In genomic region chr1:34028381-34029055, GRCh38 we compare ENCODE assay signal across 1 cellular context.
TF ChIP-seq lines count a peak whose summit lies in the region.

No MANE protein-coding gene starts in this region.

TF ChIP-seq in GM23338, 12 proteins besides CTCF, POLR2A, EP300 and RAD21 (continued from another document):
- TF ChIP-seq, protein P1, sequence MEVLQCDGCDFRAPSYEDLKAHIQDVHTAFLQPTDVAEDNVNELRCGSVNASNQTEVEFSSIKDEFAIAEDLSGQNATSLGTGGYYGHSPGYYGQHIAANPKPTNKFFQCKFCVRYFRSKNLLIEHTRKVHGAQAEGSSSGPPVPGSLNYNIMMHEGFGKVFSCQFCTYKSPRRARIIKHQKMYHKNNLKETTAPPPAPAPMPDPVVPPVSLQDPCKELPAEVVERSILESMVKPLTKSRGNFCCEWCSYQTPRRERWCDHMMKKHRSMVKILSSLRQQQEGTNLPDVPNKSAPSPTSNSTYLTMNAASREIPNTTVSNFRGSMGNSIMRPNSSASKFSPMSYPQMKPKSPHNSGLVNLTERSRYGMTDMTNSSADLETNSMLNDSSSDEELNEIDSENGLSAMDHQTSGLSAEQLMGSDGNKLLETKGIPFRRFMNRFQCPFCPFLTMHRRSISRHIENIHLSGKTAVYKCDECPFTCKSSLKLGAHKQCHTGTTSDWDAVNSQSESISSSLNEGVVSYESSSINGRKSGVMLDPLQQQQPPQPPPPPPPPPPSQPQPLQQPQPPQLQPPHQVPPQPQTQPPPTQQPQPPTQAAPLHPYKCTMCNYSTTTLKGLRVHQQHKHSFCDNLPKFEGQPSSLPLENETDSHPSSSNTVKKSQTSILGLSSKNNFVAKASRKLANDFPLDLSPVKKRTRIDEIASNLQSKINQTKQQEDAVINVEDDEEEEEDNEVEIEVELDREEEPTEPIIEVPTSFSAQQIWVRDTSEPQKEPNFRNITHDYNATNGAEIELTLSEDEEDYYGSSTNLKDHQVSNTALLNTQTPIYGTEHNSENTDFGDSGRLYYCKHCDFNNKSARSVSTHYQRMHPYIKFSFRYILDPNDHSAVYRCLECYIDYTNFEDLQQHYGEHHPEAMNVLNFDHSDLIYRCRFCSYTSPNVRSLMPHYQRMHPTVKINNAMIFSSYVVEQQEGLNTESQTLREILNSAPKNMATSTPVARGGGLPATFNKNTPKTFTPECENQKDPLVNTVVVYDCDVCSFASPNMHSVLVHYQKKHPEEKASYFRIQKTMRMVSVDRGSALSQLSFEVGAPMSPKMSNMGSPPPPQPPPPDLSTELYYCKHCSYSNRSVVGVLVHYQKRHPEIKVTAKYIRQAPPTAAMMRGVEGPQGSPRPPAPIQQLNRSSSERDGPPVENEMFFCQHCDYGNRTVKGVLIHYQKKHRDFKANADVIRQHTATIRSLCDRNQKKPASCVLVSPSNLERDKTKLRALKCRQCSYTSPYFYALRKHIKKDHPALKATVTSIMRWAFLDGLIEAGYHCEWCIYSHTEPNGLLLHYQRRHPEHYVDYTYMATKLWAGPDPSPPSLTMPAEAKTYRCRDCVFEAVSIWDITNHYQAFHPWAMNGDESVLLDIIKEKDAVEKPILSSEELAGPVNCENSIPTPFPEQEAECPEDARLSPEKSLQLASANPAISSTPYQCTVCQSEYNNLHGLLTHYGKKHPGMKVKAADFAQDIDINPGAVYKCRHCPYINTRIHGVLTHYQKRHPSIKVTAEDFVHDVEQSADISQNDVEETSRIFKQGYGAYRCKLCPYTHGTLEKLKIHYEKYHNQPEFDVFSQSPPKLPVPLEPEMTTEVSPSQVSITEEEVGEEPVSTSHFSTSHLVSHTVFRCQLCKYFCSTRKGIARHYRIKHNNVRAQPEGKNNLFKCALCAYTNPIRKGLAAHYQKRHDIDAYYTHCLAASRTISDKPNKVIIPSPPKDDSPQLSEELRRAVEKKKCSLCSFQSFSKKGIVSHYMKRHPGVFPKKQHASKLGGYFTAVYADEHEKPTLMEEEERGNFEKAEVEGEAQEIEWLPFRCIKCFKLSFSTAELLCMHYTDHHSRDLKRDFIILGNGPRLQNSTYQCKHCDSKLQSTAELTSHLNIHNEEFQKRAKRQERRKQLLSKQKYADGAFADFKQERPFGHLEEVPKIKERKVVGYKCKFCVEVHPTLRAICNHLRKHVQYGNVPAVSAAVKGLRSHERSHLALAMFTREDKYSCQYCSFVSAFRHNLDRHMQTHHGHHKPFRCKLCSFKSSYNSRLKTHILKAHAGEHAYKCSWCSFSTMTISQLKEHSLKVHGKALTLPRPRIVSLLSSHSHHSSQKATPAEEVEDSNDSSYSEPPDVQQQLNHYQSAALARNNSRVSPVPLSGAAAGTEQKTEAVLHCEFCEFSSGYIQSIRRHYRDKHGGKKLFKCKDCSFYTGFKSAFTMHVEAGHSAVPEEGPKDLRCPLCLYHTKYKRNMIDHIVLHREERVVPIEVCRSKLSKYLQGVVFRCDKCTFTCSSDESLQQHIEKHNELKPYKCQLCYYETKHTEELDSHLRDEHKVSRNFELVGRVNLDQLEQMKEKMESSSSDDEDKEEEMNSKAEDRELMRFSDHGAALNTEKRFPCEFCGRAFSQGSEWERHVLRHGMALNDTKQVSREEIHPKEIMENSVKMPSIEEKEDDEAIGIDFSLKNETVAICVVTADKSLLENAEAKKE (CRISPR knock-in tag; IDR thresholded peaks at IDR 0.05): no peak
TF ChIP-seq in GM23338: peak in this region for 0.
